ENCODE assay signal across 26 cellular contexts in genomic region chr2:88321614-88322248, GRCh38.
"Had no signal": no experiment of that assay in that cellular context is flagged by ENCODE, and none has a peak within 500 bp of the region (broad histone marks: within the 10 kb centered on the region; RNA-seq: fewer than 3 reads in every experiment).

No MANE protein-coding gene starts in this region.

- H3K36me3 ChIP-seq: esophagus squamous epithelium, gastroesophageal sphincter, neutrophil, ovary, prostate gland, right atrium auricular region, upper lobe of left lung had no signal

- H3K27ac ChIP-seq: esophagus squamous epithelium, gastroesophageal sphincter, neutrophil, ovary, prostate gland, right atrium auricular region, upper lobe of left lung, VCaP had no signal

- H3K4me3 Mint-ChIP-seq: activated CD8-positive, alpha-beta T cell treated with anti-CD3 and anti-CD28 coated beads, Interleukin-2, amount 10 ng/mL, durations not matched to agents 7 days and 5 days; activated naive CD4-positive, alpha-beta T cell treated with anti-CD3 and anti-CD28 coated beads, Interleukin-2, amount 50 U/mL, for 24 hours; effector memory CD8-positive, alpha-beta T cell; naive thymus-derived CD4-positive, alpha-beta T cell; T-cell; T-helper 2 cell treated with Interferon-gamma antibody and Interleukin-4, amounts not matched to agents 5 μg/mL and 100 μg/mL, for 36 hours had no signal

- H3K27me3 ChIP-seq: ovary, right atrium auricular region, upper lobe of left lung had no signal

- ATAC-seq: activated CD8-positive, alpha-beta T cell treated with anti-CD3 and anti-CD28 coated beads, Interleukin-2, amount 10 ng/mL, durations not matched to agents 7 days and 5 days; effector memory CD8-positive, alpha-beta T cell; gastroesophageal sphincter; left cardiac atrium; naive thymus-derived CD4-positive, alpha-beta T cell; stimulated activated naive CD8-positive, alpha-beta T cell treated with anti-CD3 and anti-CD28 coated beads, Interleukin-15, Interleukin-2, amounts not matched to agents 100 U/mL and 50 U/mL, for 24 hours; T-cell had no signal

- FAIRE-seq: astrocyte, islet of Langerhans had no signal

- H3K9me3 Mint-ChIP-seq: activated naive CD4-positive, alpha-beta T cell treated with anti-CD3 and anti-CD28 coated beads, Interleukin-2, amount 50 U/mL, for 24 hours; T-helper 2 cell treated with Interferon-gamma antibody and Interleukin-4, amounts not matched to agents 5 μg/mL and 100 μg/mL, for 36 hours had no signal

- H3K4me1 Mint-ChIP-seq: activated naive CD4-positive, alpha-beta T cell treated with anti-CD3 and anti-CD28 coated beads, Interleukin-2, amount 50 U/mL, for 24 hours; naive thymus-derived CD4-positive, alpha-beta T cell; T-cell had no signal

- H3K27ac Mint-ChIP-seq: activated CD8-positive, alpha-beta T cell treated with anti-CD3 and anti-CD28 coated beads, Interleukin-2, amount 10 ng/mL, durations not matched to agents 7 days and 5 days; activated naive CD4-positive, alpha-beta T cell treated with anti-CD3 and anti-CD28 coated beads, Interleukin-2, amount 50 U/mL, for 24 hours; effector memory CD8-positive, alpha-beta T cell; naive thymus-derived CD4-positive, alpha-beta T cell; T-cell; T-helper 2 cell treated with Interferon-gamma antibody and Interleukin-4, amounts not matched to agents 5 μg/mL and 100 μg/mL, for 36 hours had no signal

- H3K4me1 ChIP-seq: esophagus squamous epithelium, gastroesophageal sphincter, prostate gland, right atrium auricular region, upper lobe of left lung had no signal

- DNase-seq: activated CD4-positive, alpha-beta T cell treated with anti-CD3 and anti-CD28 coated beads, Interleukin-2, amount 50 U/mL, for 1 hour; activated CD4-positive, CD25-positive, alpha-beta regulatory T cell treated with anti-CD3 and anti-CD28 coated beads, Interleukin-2, amount 50 U/mL, for 72 hours; activated CD8-positive, alpha-beta T cell treated with anti-CD3 and anti-CD28 coated beads, Interleukin-2, amount 10 ng/mL, durations not matched to agents 7 days and 5 days; activated gamma-delta T cell treated with Interleukin-2 at 50 U/mL for 16 hours; activated T-cell treated with anti-CD3 and anti-CD28 coated beads, Interleukin-2, amount 50 U/mL, for 1 hour; central memory CD4-positive, alpha-beta T cell; effector memory CD8-positive, alpha-beta T cell; esophagus squamous epithelium; head of caudate nucleus; left cardiac atrium; naive thymus-derived CD4-positive, alpha-beta T cell; ovary; stimulated activated CD4-positive, alpha-beta T cell treated with anti-CD3 and anti-CD28 coated beads, Interleukin-4, amount 100 ng/mL, for 4 hours; stimulated activated naive CD8-positive, alpha-beta T cell treated with anti-CD3 and anti-CD28 coated beads, Interleukin-15, Interleukin-2, amounts not matched to agents 100 U/mL and 50 U/mL, for 24 hours; T-cell; upper lobe of left lung had no signal

- H3K36me3 Mint-ChIP-seq: activated naive CD4-positive, alpha-beta T cell treated with anti-CD3 and anti-CD28 coated beads, Interleukin-2, amount 50 U/mL, for 24 hours; naive thymus-derived CD4-positive, alpha-beta T cell; T-cell had no signal

- H3K4me3 ChIP-seq: esophagus squamous epithelium, gastroesophageal sphincter, lung, ovary, prostate gland, right atrium auricular region, upper lobe of left lung had no signal

- H3K9me3 ChIP-seq: esophagus squamous epithelium, neutrophil, ovary, prostate gland, right atrium auricular region, upper lobe of left lung had no signal
